ENCODE assay signal across 8 cellular contexts in genomic region chr11:67353317-67354313, GRCh38. TPM values are rescaled to one million over a fixed set of nuclear protein-coding genes. Genes with fewer than 3 reads are reported as not detected.
DNase-seq lines count a peak whose midpoint lies in the region; ATAC-seq, FAIRE-seq and TF ChIP-seq lines count a peak whose summit lies in the region.

Gene POLD4, minus strand, starts transcription at chr11:67353546. Its CDS starts 147 bp downstream, at chr11:67353399.

- FAIRE-seq in GM12891 (lab: Jason Lieb, UNC): peak; percentile 88

- intact Hi-C loops in Right ventricle myocardium superior (cut with DNase I): no loop called here
- intact Hi-C loops in tibial artery (cut with DNase I; ENCODE audit: low total_unique reads): loop anchor here (2.0 to 5.0 kb wide), 2 partner anchors 21 to 154 kb away; partner anchors contain the start of genes CDK2AP2 and PITPNM1

- H3K9me3 ChIP-seq in parathyroid adenoma (ENCODE audit: control insufficient read depth, low read length) (no peaks in the 10 kb centered on the region), tibial artery (no peaks in the 10 kb centered on the region)

- H3K36me3 ChIP-seq in parathyroid adenoma (ENCODE audit: control insufficient read depth, insufficient read depth, low read length): no peaks in the 10 kb centered on the region
- no peaks in the 10 kb centered on the region for H3K36me3 ChIP-seq in tibial artery

- H3K4me1 ChIP-seq in parathyroid adenoma: peaks cover 8% of the 10 kb centered on the region
- H3K4me1 ChIP-seq in tibial artery: peaks cover 8 to 72% (median 60%) of the 10 kb centered on the region in 4 donors

- H2AFZ ChIP-seq in parathyroid adenoma: peak within 1 kb of the TSS; percentile 86

- H3K4me2 ChIP-seq in parathyroid adenoma (ENCODE audit: low read length): peak within 1 kb of the TSS; percentile 91

- H3K27ac ChIP-seq in parathyroid adenoma (peak within 1 kb of the TSS; percentile 94), tibial artery (peak within 1 kb of the TSS; percentile 96 to 97)

- no peaks in the 10 kb centered on the region for H3K27me3 ChIP-seq in parathyroid adenoma (ENCODE audit: control insufficient read depth, insufficient read depth, low read length)
- no peaks in the 10 kb centered on the region for H3K27me3 ChIP-seq in tibial artery

- TF ChIP-seq CTCF in parathyroid adenoma (IDR thresholded peaks at IDR 0.05) (no peak), tibial artery (IDR thresholded peaks at IDR 0.05) (peak in 1 of 2 experiments; percentile 4)

- peak within 1 kb of the TSS; percentile 43 for H3K9ac ChIP-seq in parathyroid adenoma

- ATAC-seq in HG02798 (IDR thresholded peaks at IDR 0.05; ENCODE audit: poor library complexity, unreplicated experiment): peak; percentile 84
- ATAC-seq in Right ventricle myocardium superior (ENCODE audit: poor library complexity): peak; percentile 94

- peak; percentile 89 for TF ChIP-seq POLR2A in GM12891 (IDR thresholded peaks at IDR 0.05; ENCODE audit: low read depth, low read length)

- peak within 1 kb of the TSS; percentile 79 for H3K4me3 ChIP-seq in parathyroid adenoma (ENCODE audit: low read depth, low read length)
- peak within 1 kb of the TSS; percentile 65 to 85 for H3K4me3 ChIP-seq in tibial artery

- DNase-seq in GM12891 (ENCODE audit: insufficient read length, low spot score) (peak; percentile 92), NCI-H1417 treated with DMSO at 0.1 percent for 48 hours (lab: John Stamatoyannopoulos, UW) (peak; percentile 77), SW 1271 (lab: John Stamatoyannopoulos, UW) (peak; percentile 87 to 95), Right ventricle myocardium superior (peak; percentile 99), tibial artery (peak; percentile 99 to 100)
- DNase-seq in activated naive CD8-positive, alpha-beta T cell treated with anti-CD3 and anti-CD28 coated beads, Interleukin-2, amount 50 U/mL, for 16 hours (ENCODE audit: low read depth, low spot score): peak; percentile 94

- H3K79me2 ChIP-seq in parathyroid adenoma: peaks cover 5% of the 10 kb centered on the region

TF ChIP-seq in GM12891, 5 proteins besides CTCF, POLR2A, EP300 and RAD21:
- TF ChIP-seq SPI1 (IDR thresholded peaks at IDR 0.05; ENCODE audit: low read depth, low read length) (peak; percentile 97), POU2F2 (IDR thresholded peaks at IDR 0.05; ENCODE audit: low read depth, low read length) (0 out of 2 replicates have a peak, but pooled peaks have one; percentile 49), PAX5 (IDR thresholded peaks at IDR 0.05; ENCODE audit: insufficient read depth, low read length, severe bottlenecking) (peak; percentile 50), POLR2AphosphoS5 (IDR thresholded peaks at IDR 0.05; ENCODE audit: low read depth, low read length) (peak; percentile 88), TAF1 (IDR thresholded peaks at IDR 0.05; ENCODE audit: low read depth, low read length) (peak; percentile 67; the same call in 1 of the 2 replicates)
TF ChIP-seq in GM12891: peak in this region for 5.

RNA-seq across cellular contexts. Expression of gene POLD4, which starts in this region (rescaled TPM):
- polyA plus RNA-seq in GM12891 (2012; ENCODE audit: low read depth, missing spikeins): 161 TPM
- 39.9 TPM for total RNA-seq in Right ventricle myocardium superior

Comparison
In these comparisons a context has a peak if more than half of its experiments do, and no peak if none do; other contexts are left out.
1. Peak in every context shown above with its lines: DNase-seq, ATAC-seq, H3K4me3 ChIP-seq and H3K27ac ChIP-seq.